9 cellular contexts compared by ENCODE assay signal in genomic region chr12:120346031-120346430, GRCh38. TPM values are rescaled to one million over a fixed set of nuclear protein-coding genes. Genes with fewer than 3 reads are reported as not detected.
"Had no signal": no experiment of that assay in that cellular context is flagged by ENCODE, and none has a peak within 500 bp of the region (broad histone marks: within the 10 kb centered on the region; RNA-seq: fewer than 3 reads in every experiment).

No MANE protein-coding gene starts in this region.

- H3K36me3 Mint-ChIP-seq: IgD-negative memory B cell had no signal

- H3K4me3 Mint-ChIP-seq: IgD-negative memory B cell had no signal

- H3K27ac Mint-ChIP-seq: IgD-negative memory B cell had no signal

- H3K4me1 Mint-ChIP-seq: IgD-negative memory B cell had no signal

- H3K9me3 Mint-ChIP-seq: IgD-negative memory B cell had no signal

- DNase-seq: IMR-90, KBM-7, KG1 had no signal

- H3K4me3 ChIP-seq: K562 had no signal

- H3K27ac ChIP-seq: HL-60 had no signal

RNA-seq across cellular contexts. Expression of gene PLA2G1B, which starts 18.5 kb away (rescaled TPM):
- total RNA-seq: HT-29, HT1080, IMR-90 had no signal
- polyA plus RNA-seq: IgD-negative memory B cell, IMR-90, K562 had no signal

RNA-seq across cellular contexts. Expression of gene MSI1, which starts 22.9 kb away (rescaled TPM):
- total RNA-seq: HT-29, IMR-90 had no signal
- polyA plus RNA-seq: IgD-negative memory B cell, IMR-90, K562 had no signal

RNA-seq across cellular contexts. Expression of gene RNU4-1, which starts 53.0 kb away (rescaled TPM):
- total RNA-seq: HT1080 had no signal
- polyA plus RNA-seq: HepG2, IgD-negative memory B cell, IMR-90 had no signal

RNA-seq across cellular contexts. Expression of gene RNU4-2, which starts 54.3 kb away (rescaled TPM):
- total RNA-seq: HT1080 had no signal
- polyA plus RNA-seq: IgD-negative memory B cell, IMR-90, K562 had no signal
